18 cellular contexts compared by ENCODE assay signal in genomic region chr1:241827308-241827707, GRCh38.
"Had no signal": no experiment of that assay in that cellular context is flagged by ENCODE, and none has a peak within 500 bp of the region (broad histone marks: within the 10 kb centered on the region; RNA-seq: fewer than 3 reads in every experiment).

No MANE protein-coding gene starts in this region.

- H3K9me3 Mint-ChIP-seq: dendritic cell treated with granulocyte-macrophage colony-stimulating factor and Interleukin-4, amounts not matched to agents 40 ng/mL and 50 ng/mL, for 4 days; effector memory CD8-positive, alpha-beta T cell; naive thymus-derived CD8-positive, alpha-beta T cell; neural crest cell had no signal

- H3K9me3 ChIP-seq: esophagus muscularis mucosa, gastrocnemius medialis, mucosa of descending colon, thyroid gland, upper lobe of right lung, vagina had no signal

- H3K27me3 ChIP-seq: gastrocnemius medialis, thyroid gland, upper lobe of right lung, vagina had no signal

- H3K4me3 ChIP-seq: esophagus muscularis mucosa, gastrocnemius medialis, mucosa of descending colon, thyroid gland, upper lobe of right lung, vagina had no signal

- H3K27ac Mint-ChIP-seq: dendritic cell treated with granulocyte-macrophage colony-stimulating factor and Interleukin-4, amounts not matched to agents 40 ng/mL and 50 ng/mL, for 4 days; effector memory CD8-positive, alpha-beta T cell had no signal

- ATAC-seq: effector memory CD8-positive, alpha-beta T cell; gastrocnemius medialis; left colon; mucosa of descending colon; naive thymus-derived CD8-positive, alpha-beta T cell; upper lobe of right lung had no signal

- H3K4me3 Mint-ChIP-seq: dendritic cell treated with granulocyte-macrophage colony-stimulating factor and Interleukin-4, amounts not matched to agents 40 ng/mL and 50 ng/mL, for 4 days; effector memory CD8-positive, alpha-beta T cell; naive thymus-derived CD8-positive, alpha-beta T cell; neural crest cell had no signal

- DNase-seq: effector memory CD8-positive, alpha-beta T cell; gastrocnemius medialis; kidney; left colon; mucosa of descending colon; naive thymus-derived CD8-positive, alpha-beta T cell; posterior cingulate gyrus; right cardiac atrium; small intestine; stimulated activated CD4-positive, alpha-beta T cell treated with anti-CD3 and anti-CD28 coated beads, Interleukin-12 subunit alpha, Interleukin-12 subunit beta, amount 100 ng/mL, for 4 hours; stimulated activated naive CD4-positive, alpha-beta T cell treated with Interleukin-2 at 50 U/mL for 16 hours; thyroid gland; upper lobe of right lung had no signal

- H3K36me3 Mint-ChIP-seq: naive thymus-derived CD8-positive, alpha-beta T cell had no signal

- H3K36me3 ChIP-seq: esophagus muscularis mucosa, gastrocnemius medialis, thyroid gland, upper lobe of right lung, vagina had no signal

- H3K4me1 ChIP-seq: gastrocnemius medialis, thyroid gland, upper lobe of right lung, vagina had no signal

- H3K27ac ChIP-seq: epithelial cell of prostate, esophagus muscularis mucosa, gastrocnemius medialis, thyroid gland, upper lobe of right lung, vagina had no signal
